In genomic region chr18:3675446-3675845, GRCh38 we compare ENCODE assay signal across 15 cellular contexts.
DNase-seq lines count a peak whose midpoint lies in the region; ATAC-seq and TF ChIP-seq lines count a peak whose summit lies in the region.
"Had no signal": no experiment of that assay in that cellular context is flagged by ENCODE, and none has a peak within 500 bp of the region (broad histone marks: within the 10 kb centered on the region; RNA-seq: fewer than 3 reads in every experiment).

No MANE protein-coding gene starts in this region.

- RAD21 ChIA-PET in HCT116 (lab: Charles Lee; ENCODE audit: low non-redundant PET in 1 of 2, low total read pairs in 2 of 2, uncharacterized antibody in 2 of 2, unreplicated experiment in 2 of 2), result no interaction called here

- no peak for TF ChIP-seq CTCF in HCT116 (IDR thresholded peaks at IDR 0.05 in 2 of 3, conservative IDR thresholded peaks at IDR 0.05 in 1 of 3; ENCODE audit: borderline replicate concordance in 1 of 3, insufficient read depth in 1 of 3, low read depth in 2 of 3, low read length in 2 of 3)
- no peak for TF ChIP-seq CTCF in SK-N-SH (IDR thresholded peaks at IDR 0.05)

- peak; percentile 75 for DNase-seq in A172 (ENCODE audit: low spot score)
- DNase-seq in HCT116 (ENCODE audit: low read depth, low spot score), result no peak
- DNase-seq in SK-N-SH, result no peak
- peak; percentile 89 for DNase-seq in glomerular visceral epithelial cell (ENCODE audit: extremely low spot score)
- DNase-seq in NCI-H128 (lab: John Stamatoyannopoulos, UW; ENCODE audit: unreplicated experiment), result no peak
- DNase-seq in AML-193 (lab: John Stamatoyannopoulos, UW), result no peak
- DNase-seq in HuH-7.5 (ENCODE audit: low spot score), result no peak
- DNase-seq: immature natural killer cell, mucosa of descending colon, NCI-H1930, NCI-H526, occipital lobe, OCI-M1 had no signal

- no peaks in the 10 kb centered on the region for H3K79me2 ChIP-seq in HCT116 (ENCODE audit: insufficient read depth, low read length)
- no peaks in the 10 kb centered on the region for H3K79me2 ChIP-seq in SK-N-SH (ENCODE audit: insufficient read depth)

- H3K4me3 ChIP-seq in HCT116 (replicated peaks in 1 of 2; ENCODE audit: low read depth in 1 of 2, low read length in 2 of 2) (no peak overlapping the region), SK-N-SH (ENCODE audit: low read depth in 2 of 2, low read length in 1 of 2) (no peak overlapping the region)
- H3K4me3 ChIP-seq: mucosa of descending colon, tibial nerve had no signal

- H3K36me3 ChIP-seq in HCT116 (ENCODE audit: control insufficient read depth in 1 of 2, insufficient read depth in 2 of 2, low read length in 2 of 2) (no peaks in the 10 kb centered on the region), SK-N-SH (replicated peaks in 1 of 2; ENCODE audit: control insufficient read depth in 1 of 2, insufficient read depth in 2 of 2, low read length in 1 of 2) (no peaks in the 10 kb centered on the region)
- H3K36me3 ChIP-seq: tibial nerve had no signal

- H3K27ac ChIP-seq in HCT116 (ENCODE audit: low read depth, low read length) (no peak overlapping the region), SK-N-SH (ENCODE audit: low read depth in 2 of 2, low read length in 1 of 2) (peak overlapping the region in 1 of 2 experiments; percentile 34; a peak in 1 of 4 replicates)
- H3K27ac ChIP-seq: tibial nerve had no signal

- H3K27me3 ChIP-seq in HCT116 (ENCODE audit: insufficient read depth, low read length) (no peaks in the 10 kb centered on the region), SK-N-SH (ENCODE audit: insufficient read depth) (no peaks in the 10 kb centered on the region)
- H3K27me3 ChIP-seq: tibial nerve had no signal

- CTCF ChIA-PET in HCT116 (lab: Charles Lee), result interaction anchor here (1.2 to 1.5 kb wide), 2 partner anchors 9 to 194 kb away, joined by 3 to 5 read pairs; no protein-coding TSS in a partner anchor
- CTCF ChIA-PET in SK-N-SH (lab: Yijun Ruan, JAX), result interaction anchor here (0.6 to 6.8 kb wide), 2 partner anchors 9 to 243 kb away, joined by 3 to 43 read pairs; no protein-coding TSS in a partner anchor

- peaks cover 25 to 28% of the 10 kb centered on the region in 2 experiments for H3K4me1 ChIP-seq in HCT116 (ENCODE audit: control insufficient read depth in 1 of 2, insufficient read depth in 2 of 2, low read length in 2 of 2)
- no peaks in the 10 kb centered on the region; a peak in 1 of 4 replicates for H3K4me1 ChIP-seq in SK-N-SH (ENCODE audit: control insufficient read depth in 1 of 2, insufficient read depth in 2 of 2, low read depth in 1 of 2, low read length in 1 of 2)
- H3K4me1 ChIP-seq: tibial nerve had no signal

- POLR2A ChIA-PET in HCT116 (lab: Charles Lee) (no interaction called here), SK-N-SH (lab: Yijun Ruan, JAX) (no interaction called here)

- H4K20me1 ChIP-seq in HCT116 (ENCODE audit: insufficient read depth), result no peaks in the 10 kb centered on the region
- no peaks in the 10 kb centered on the region for H4K20me1 ChIP-seq in SK-N-SH (ENCODE audit: insufficient read depth)

- H3K4me2 ChIP-seq in HCT116 (ENCODE audit: low read length) (peak overlapping the region; percentile 26), SK-N-SH (no peak overlapping the region)

- no peak for TF ChIP-seq POLR2A in HCT116 (IDR thresholded peaks at IDR 0.05; ENCODE audit: borderline replicate concordance, extremely low read depth, insufficient read depth, insufficient read length)

- no TSS peak for BruUV-seq in HCT116 (replicated peaks; lab: Mats Ljungman, UMichigan)

- H3K9ac ChIP-seq in HCT116 (ENCODE audit: low read length) (no peak overlapping the region), SK-N-SH (no peak overlapping the region)

- no peaks in the 10 kb centered on the region for H3K9me3 ChIP-seq in HCT116 (ENCODE audit: control insufficient read depth in 1 of 2, insufficient read depth in 1 of 2, low read depth in 1 of 2, low read length in 2 of 2)
- H3K9me3 ChIP-seq in SK-N-SH, result no peaks in the 10 kb centered on the region
- H3K9me3 ChIP-seq: mucosa of descending colon, tibial nerve had no signal

- peak in 1 of 2 experiments; percentile 24; a peak in 1 of 4 replicates for TF ChIP-seq EP300 in SK-N-SH (IDR thresholded peaks at IDR 0.05; ENCODE audit: borderline replicate concordance in 1 of 2, low read depth in 1 of 2, low read length in 1 of 2)

- H2AFZ ChIP-seq in HCT116 (ENCODE audit: low read depth, low read length, poor library complexity, severe bottlenecking) (no peak overlapping the region), SK-N-SH (ENCODE audit: low read depth) (no peak overlapping the region)

- no peaks in the 10 kb centered on the region for H3F3A ChIP-seq in SK-N-SH (replicated peaks; ENCODE audit: insufficient read depth)

- H3K9me2 ChIP-seq in HCT116 (ENCODE audit: insufficient read depth), result no peaks in the 10 kb centered on the region; the same call in 1 of the 2 replicates
- no peaks in the 10 kb centered on the region for H3K9me2 ChIP-seq in SK-N-SH

- intact Hi-C loops in HCT116 (cut with micrococcal nuclease), result no loop called here

- no peak for TF ChIP-seq RAD21 in HCT116 (IDR thresholded peaks at IDR 0.05; ENCODE audit: low read depth)
- no peak for TF ChIP-seq RAD21 in SK-N-SH (IDR thresholded peaks at IDR 0.05; ENCODE audit: low read length)

- 63% methylated on average over 3 of the region's 3 CpGs for WGBS in SK-N-SH (ENCODE audit: low lambda C conversion rate)

- ATAC-seq in HCT116 (peak; percentile 50), GM21528 (IDR thresholded peaks at IDR 0.05; ENCODE audit: low FRiP score, unreplicated experiment) (no peak)
- ATAC-seq: mucosa of descending colon had no signal

TF ChIP-seq in HCT116, 20 proteins besides CTCF, POLR2A, EP300 and RAD21:
- no peak for TF ChIP-seq SIN3A (IDR thresholded peaks at IDR 0.05; ENCODE audit: low read depth)
- no peak for TF ChIP-seq SP1 (IDR thresholded peaks at IDR 0.05; ENCODE audit: low read depth)
- TF ChIP-seq, protein P1, sequence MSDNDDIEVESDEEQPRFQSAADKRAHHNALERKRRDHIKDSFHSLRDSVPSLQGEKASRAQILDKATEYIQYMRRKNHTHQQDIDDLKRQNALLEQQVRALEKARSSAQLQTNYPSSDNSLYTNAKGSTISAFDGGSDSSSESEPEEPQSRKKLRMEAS (IDR thresholded peaks at IDR 0.05), result no peak

TF ChIP-seq in SK-N-SH, 30 proteins besides CTCF, POLR2A, EP300 and RAD21:
- TF ChIP-seq, protein P2, sequence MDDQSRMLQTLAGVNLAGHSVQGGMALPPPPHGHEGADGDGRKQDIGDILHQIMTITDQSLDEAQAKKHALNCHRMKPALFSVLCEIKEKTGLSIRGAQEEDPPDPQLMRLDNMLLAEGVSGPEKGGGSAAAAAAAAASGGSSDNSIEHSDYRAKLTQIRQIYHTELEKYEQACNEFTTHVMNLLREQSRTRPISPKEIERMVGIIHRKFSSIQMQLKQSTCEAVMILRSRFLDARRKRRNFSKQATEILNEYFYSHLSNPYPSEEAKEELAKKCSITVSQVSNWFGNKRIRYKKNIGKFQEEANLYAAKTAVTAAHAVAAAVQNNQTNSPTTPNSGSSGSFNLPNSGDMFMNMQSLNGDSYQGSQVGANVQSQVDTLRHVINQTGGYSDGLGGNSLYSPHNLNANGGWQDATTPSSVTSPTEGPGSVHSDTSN (IDR thresholded peaks at IDR 0.05), result no peak
- TF ChIP-seq TEAD4 (IDR thresholded peaks at IDR 0.05; ENCODE audit: borderline replicate concordance, insufficient read depth), result no peak
- peak; percentile 72; the same call in 1 of the 2 replicates for TF ChIP-seq FOSL2 (IDR thresholded peaks at IDR 0.05; ENCODE audit: borderline replicate concordance, low read depth)
- peak; percentile 56 for TF ChIP-seq JUND (IDR thresholded peaks at IDR 0.05)
- peak; percentile 55 for TF ChIP-seq TCF12 (IDR thresholded peaks at IDR 0.05)
TF ChIP-seq in SK-N-SH: peak in this region for 3.

Comparison
In these comparisons a context has a peak if more than half of its experiments do, and no peak if none do; other contexts are left out.
1. DNase-seq: peak in A172 (single experiment) and glomerular visceral epithelial cell (single experiment); none in HCT116 (single experiment), SK-N-SH (single experiment), NCI-H128 (single experiment), AML-193 (0 of 2) and HuH-7.5 (single experiment).